In genomic region chr1:165152727-165153126, GRCh38 we compare ENCODE assay signal across 10 cellular contexts.
DNase-seq lines count a peak whose midpoint lies in the region; FAIRE-seq and TF ChIP-seq lines count a peak whose summit lies in the region.
"Had no signal": no experiment of that assay in that cellular context is flagged by ENCODE, and none has a peak within 500 bp of the region (broad histone marks: within the 10 kb centered on the region; RNA-seq: fewer than 3 reads in every experiment).

No MANE protein-coding gene starts in this region.

- TF ChIP-seq CTCF in D721Med (IDR thresholded peaks at IDR 0.05; ENCODE audit: insufficient read depth, missing control alignments) (peak; percentile 62), VCaP (conservative IDR thresholded peaks at IDR 0.05) (peak; percentile 72), GM13976 (IDR thresholded peaks at IDR 0.05; ENCODE audit: borderline replicate concordance, control extremely low read depth, extremely low read depth, insufficient read depth, missing control alignments) (no peak), colonic mucosa (IDR thresholded peaks at IDR 0.05) (no peak)

- H3K27me3 ChIP-seq in colonic mucosa, result no peaks in the 10 kb centered on the region

- no peak for TF ChIP-seq EP300 in Ishikawa (IDR thresholded peaks at IDR 0.05; ENCODE audit: borderline replicate concordance)

- no peaks in the 10 kb centered on the region for H3K4me1 ChIP-seq in colonic mucosa

- intact Hi-C loops in colonic mucosa (cut with DNase I), result no loop called here

- no peaks in the 10 kb centered on the region for H3K36me3 ChIP-seq in colonic mucosa

- no peak overlapping the region for H3K4me3 ChIP-seq in colonic mucosa

- peak; percentile 77 for FAIRE-seq in D721Med (lab: Jason Lieb, UNC)
- FAIRE-seq: frontal cortex had no signal

- DNase-seq in D721Med (ENCODE audit: insufficient read length, low spot score) (no peak), myocyte (ENCODE audit: low read depth) (peak; percentile 1), GM13976 (ENCODE audit: low spot score) (no peak), ureter (ENCODE audit: low spot score) (no peak), colonic mucosa (no peak)
- DNase-seq in activated effector memory CD4-positive, alpha-beta T cell treated with anti-CD3 and anti-CD28 coated beads, Interleukin-2, amount 50 U/mL, for 16 hours, result no peak
- DNase-seq: naive thymus-derived CD4-positive, alpha-beta T cell had no signal

- H3K9me3 ChIP-seq in colonic mucosa, result no peaks in the 10 kb centered on the region

- TF ChIP-seq RAD21 in Ishikawa (IDR thresholded peaks at IDR 0.05; ENCODE audit: low read depth), result peak; percentile 74

- H3K27ac ChIP-seq in VCaP, result peak overlapping the region; percentile 57
- no peak overlapping the region for H3K27ac ChIP-seq in colonic mucosa

- H3K9ac ChIP-seq in colonic mucosa (ENCODE audit: low read depth in 2 of 2, low read length in 2 of 2), result no peak overlapping the region

- in situ Hi-C loops in GM13976 (cut with MboI; ENCODE audit: low sequenced_read_pairs, unreplicated experiment), result no loop called here

TF ChIP-seq in Ishikawa, 13 proteins besides CTCF, POLR2A, EP300 and RAD21:
- TF ChIP-seq, protein P1, sequence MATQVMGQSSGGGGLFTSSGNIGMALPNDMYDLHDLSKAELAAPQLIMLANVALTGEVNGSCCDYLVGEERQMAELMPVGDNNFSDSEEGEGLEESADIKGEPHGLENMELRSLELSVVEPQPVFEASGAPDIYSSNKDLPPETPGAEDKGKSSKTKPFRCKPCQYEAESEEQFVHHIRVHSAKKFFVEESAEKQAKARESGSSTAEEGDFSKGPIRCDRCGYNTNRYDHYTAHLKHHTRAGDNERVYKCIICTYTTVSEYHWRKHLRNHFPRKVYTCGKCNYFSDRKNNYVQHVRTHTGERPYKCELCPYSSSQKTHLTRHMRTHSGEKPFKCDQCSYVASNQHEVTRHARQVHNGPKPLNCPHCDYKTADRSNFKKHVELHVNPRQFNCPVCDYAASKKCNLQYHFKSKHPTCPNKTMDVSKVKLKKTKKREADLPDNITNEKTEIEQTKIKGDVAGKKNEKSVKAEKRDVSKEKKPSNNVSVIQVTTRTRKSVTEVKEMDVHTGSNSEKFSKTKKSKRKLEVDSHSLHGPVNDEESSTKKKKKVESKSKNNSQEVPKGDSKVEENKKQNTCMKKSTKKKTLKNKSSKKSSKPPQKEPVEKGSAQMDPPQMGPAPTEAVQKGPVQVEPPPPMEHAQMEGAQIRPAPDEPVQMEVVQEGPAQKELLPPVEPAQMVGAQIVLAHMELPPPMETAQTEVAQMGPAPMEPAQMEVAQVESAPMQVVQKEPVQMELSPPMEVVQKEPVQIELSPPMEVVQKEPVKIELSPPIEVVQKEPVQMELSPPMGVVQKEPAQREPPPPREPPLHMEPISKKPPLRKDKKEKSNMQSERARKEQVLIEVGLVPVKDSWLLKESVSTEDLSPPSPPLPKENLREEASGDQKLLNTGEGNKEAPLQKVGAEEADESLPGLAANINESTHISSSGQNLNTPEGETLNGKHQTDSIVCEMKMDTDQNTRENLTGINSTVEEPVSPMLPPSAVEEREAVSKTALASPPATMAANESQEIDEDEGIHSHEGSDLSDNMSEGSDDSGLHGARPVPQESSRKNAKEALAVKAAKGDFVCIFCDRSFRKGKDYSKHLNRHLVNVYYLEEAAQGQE (IDR thresholded peaks at IDR 0.05; ENCODE audit: low read depth), result no peak
- TF ChIP-seq ZBTB7A (IDR thresholded peaks at IDR 0.05; ENCODE audit: low read depth) (no peak), TAF1 (IDR thresholded peaks at IDR 0.05; ENCODE audit: low read depth) (no peak), TCF12 (IDR thresholded peaks at IDR 0.05; ENCODE audit: low read depth) (no peak), CEBPB (IDR thresholded peaks at IDR 0.05) (no peak), TEAD4 (IDR thresholded peaks at IDR 0.05) (no peak), FOXM1 (IDR thresholded peaks at IDR 0.05; ENCODE audit: borderline replicate concordance, low read depth) (no peak), CREB1 (IDR thresholded peaks at IDR 0.05; ENCODE audit: low read depth) (no peak), NFIC (IDR thresholded peaks at IDR 0.05) (no peak)
- TF ChIP-seq, protein P2, sequence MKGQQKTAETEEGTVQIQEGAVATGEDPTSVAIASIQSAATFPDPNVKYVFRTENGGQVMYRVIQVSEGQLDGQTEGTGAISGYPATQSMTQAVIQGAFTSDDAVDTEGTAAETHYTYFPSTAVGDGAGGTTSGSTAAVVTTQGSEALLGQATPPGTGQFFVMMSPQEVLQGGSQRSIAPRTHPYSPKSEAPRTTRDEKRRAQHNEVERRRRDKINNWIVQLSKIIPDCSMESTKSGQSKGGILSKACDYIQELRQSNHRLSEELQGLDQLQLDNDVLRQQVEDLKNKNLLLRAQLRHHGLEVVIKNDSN (IDR thresholded peaks at IDR 0.05), result no peak
- TF ChIP-seq, protein P3, sequence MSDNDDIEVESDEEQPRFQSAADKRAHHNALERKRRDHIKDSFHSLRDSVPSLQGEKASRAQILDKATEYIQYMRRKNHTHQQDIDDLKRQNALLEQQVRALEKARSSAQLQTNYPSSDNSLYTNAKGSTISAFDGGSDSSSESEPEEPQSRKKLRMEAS (IDR thresholded peaks at IDR 0.05), result no peak
TF ChIP-seq in Ishikawa: peak in this region for 0.

Comparison
In these comparisons a context has a peak if more than half of its experiments do, and no peak if none do; other contexts are left out.
1. CTCF ChIP-seq: peak in D721Med (single experiment) and VCaP (single experiment); none in GM13976 (single experiment) and colonic mucosa (single experiment).